ENCODE assay signal across 1 cellular context in the genomic region with DNA sequence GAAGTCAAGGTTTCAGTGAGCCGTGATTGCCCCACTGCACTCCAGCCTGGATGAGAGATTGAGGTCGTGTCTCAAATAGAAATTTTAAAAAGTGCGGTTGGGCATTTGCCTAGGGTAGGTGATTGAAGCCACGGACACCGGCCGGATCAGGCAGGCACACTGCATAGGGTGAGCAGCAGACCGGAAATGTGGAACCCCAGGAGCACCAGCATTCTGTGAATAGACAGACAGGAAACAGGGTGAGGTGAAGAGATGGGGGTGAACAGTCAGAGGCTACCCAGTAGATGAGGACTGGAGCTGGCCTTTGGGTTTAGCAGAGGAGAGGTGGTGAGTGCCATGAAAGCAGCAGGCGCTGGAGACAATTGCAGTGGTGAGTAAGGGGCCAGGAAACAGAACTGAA.
TF ChIP-seq lines count a peak whose summit lies in the region.

No MANE protein-coding gene starts in this region.

TF ChIP-seq in GM23338, 12 proteins besides CTCF, POLR2A, EP300 and RAD21 (continued from another document):
- TF ChIP-seq ZNF462 (CRISPR knock-in tag; IDR thresholded peaks at IDR 0.05) (no peak), REST (IDR thresholded peaks at IDR 0.05; ENCODE audit: unreplicated experiment) (no peak), ZNF331 (CRISPR knock-in tag; IDR thresholded peaks at IDR 0.05; ENCODE audit: low read depth) (no peak), CREB1 (CRISPR knock-in tag; IDR thresholded peaks at IDR 0.05; ENCODE audit: low read depth) (no peak), ETS1 (IDR thresholded peaks at IDR 0.05) (no peak), EZH2phosphoT487 (IDR thresholded peaks at IDR 0.05; ENCODE audit: unreplicated experiment) (no peak), EZH2 (IDR thresholded peaks at IDR 0.05; ENCODE audit: low read depth, unreplicated experiment) (no peak), POLR2AphosphoS5 (IDR thresholded peaks at IDR 0.05; ENCODE audit: low read depth) (no peak), STAT1 (IDR thresholded peaks at IDR 0.05; ENCODE audit: unreplicated experiment) (no peak), JUNB (IDR thresholded peaks at IDR 0.05; ENCODE audit: unreplicated experiment) (no peak), NANOG (IDR thresholded peaks at IDR 0.05; ENCODE audit: borderline replicate concordance) (no peak)
